Comparison of ENCODE assay signal across 8 cellular contexts in genomic region chr16:19524356-19524865, GRCh38. TPM values are rescaled to one million over a fixed set of nuclear protein-coding genes. Genes with fewer than 3 reads are reported as not detected.
A peak's percentile ranks its signal among the peaks of the same experiment; 100 is the strongest.
DNase-seq lines count a peak whose midpoint lies in the region; ATAC-seq and TF ChIP-seq lines count a peak whose summit lies in the region.

No MANE protein-coding gene starts in this region.

- no peak for TF ChIP-seq POLR2A in gastroesophageal sphincter (IDR thresholded peaks at IDR 0.05)

- WGBS in gastroesophageal sphincter (ENCODE audit: low coverage in 1 of 2), 2 donors: 0 to 4% methylated on average over 3 to 11 of the region's 18 CpGs

- peak overlapping the region; percentile 98 for H2AFZ ChIP-seq in osteoblast (ENCODE audit: low read length)

- no peaks in the 10 kb centered on the region for H3K9me3 ChIP-seq in HAP-1
- H3K9me3 ChIP-seq in gastroesophageal sphincter: no peaks in the 10 kb centered on the region
- no peaks in the 10 kb centered on the region for H3K9me3 ChIP-seq in osteoblast (ENCODE audit: low read depth, low read length)

- in situ Hi-C loops in HAP-1 (cut with MboI; ENCODE audit: low sequenced_read_pairs): loop anchor here (10.0 to 25.0 kb wide), 2 partner anchors 440 to 712 kb away; partner anchors contain the start of gene ARL6IP1

- peaks cover 7% of the 10 kb centered on the region for H4K20me1 ChIP-seq in osteoblast (ENCODE audit: insufficient read depth, low read length)

- H3K4me3 ChIP-seq in AG10803 (ENCODE audit: low read length) (peak overlapping the region; percentile 97), HAP-1 (peak overlapping the region; percentile 94), gastroesophageal sphincter (peak overlapping the region; percentile 89 to 94), osteoblast (ENCODE audit: insufficient read depth, low read length) (peak overlapping the region; percentile 96)

- peaks cover 46% of the 10 kb centered on the region for H3K4me1 ChIP-seq in HAP-1
- peaks cover 10 to 54% (median 25%) of the 10 kb centered on the region in 3 donors for H3K4me1 ChIP-seq in gastroesophageal sphincter
- H3K4me1 ChIP-seq in osteoblast (ENCODE audit: insufficient read depth, low read length): peaks cover 28% of the 10 kb centered on the region

- TF ChIP-seq EP300 in gastroesophageal sphincter (IDR thresholded peaks at IDR 0.05): no peak

- H3K36me3 ChIP-seq in HAP-1 (replicated peaks) (peaks cover 26% of the 10 kb centered on the region), gastroesophageal sphincter (peaks cover 0 to 18% of the 10 kb centered on the region in 2 donors), osteoblast (ENCODE audit: insufficient read depth, low read length) (peaks cover 14% of the 10 kb centered on the region)

- ATAC-seq in gastroesophageal sphincter: no peak
- no peak for ATAC-seq in GM21786 (IDR thresholded peaks at IDR 0.05; ENCODE audit: unreplicated experiment)
- ATAC-seq in HG02623 (IDR thresholded peaks at IDR 0.05; ENCODE audit: unreplicated experiment): no peak

- H3K27ac ChIP-seq in VCaP (peak overlapping the region; percentile 68), gastroesophageal sphincter (peak overlapping the region in 3 of 4 donors; percentile 66 to 87 (median 82)), osteoblast (ENCODE audit: low read depth, low read length) (peak overlapping the region; percentile 69)

- peak overlapping the region; percentile 93 for H3K4me2 ChIP-seq in osteoblast (ENCODE audit: insufficient read depth, low read length)

- H3K27me3 ChIP-seq in HAP-1 (ENCODE audit: low read depth) (no peaks in the 10 kb centered on the region), gastroesophageal sphincter (no peaks in the 10 kb centered on the region), osteoblast (ENCODE audit: insufficient read depth, low read length) (no peaks in the 10 kb centered on the region)

- DNase-seq in AG10803 (ENCODE audit: low read depth) (no peak), HAP-1 (ENCODE audit: low spot score in 2 of 2) (peak; percentile 14 to 16), osteoblast (ENCODE audit: insufficient read length, low spot score, missing footprints) (peak; percentile 71), H4 (ENCODE audit: low spot score) (no peak)

- H3K79me2 ChIP-seq in osteoblast (ENCODE audit: insufficient read depth, low read length): peaks cover 49% of the 10 kb centered on the region

- TF ChIP-seq CTCF in AG10803 (conservative IDR thresholded peaks at IDR 0.05; ENCODE audit: low read length) (no peak), VCaP (conservative IDR thresholded peaks at IDR 0.05) (no peak), gastroesophageal sphincter (IDR thresholded peaks at IDR 0.05) (no peak), osteoblast (IDR thresholded peaks at IDR 0.05; ENCODE audit: extremely low read depth, low read depth, low read length) (no peak)

RNA-seq across cellular contexts. Expression of gene CCP110, which starts 0.7 kb away (rescaled TPM):
- total RNA-seq in gastroesophageal sphincter (10 to 100 TPM; 15.9 to 19.1 (median 17.5) TPM), osteoblast (8.3 and 11.8 TPM in 2 replicates)
- 7.0 and 8.0 TPM in 2 replicates for total RNA-seq in H4 (2014; rRNA removed; shearing (Covaris generic))

RNA-seq across cellular contexts. Expression of gene GDE1, which starts 2.5 kb away (rescaled TPM):
- 100 to 1,000 TPM in 2 of 4 donors, 10 to 100 TPM in 2; 80.9 to 143 (median 108) TPM for total RNA-seq in gastroesophageal sphincter
- 74.3 and 77.1 TPM in 2 replicates for total RNA-seq in osteoblast
- total RNA-seq in H4 (2014; rRNA removed; shearing (Covaris generic)): 87.4 and 87.7 TPM in 2 replicates

RNA-seq across cellular contexts. Expression of gene VPS35L, which starts 31.1 kb away (rescaled TPM):
- total RNA-seq in gastroesophageal sphincter (10 to 100 TPM; 39.0 to 59.6 (median 46.9) TPM), osteoblast (64.8 and 65.7 TPM in 2 replicates)
- 21.5 and 32.9 TPM in 2 replicates for total RNA-seq in H4 (2014; rRNA removed; shearing (Covaris generic))

Comparison
In these comparisons a context has a peak if more than half of its experiments do, and no peak if none do; other contexts are left out.
1. DNase-seq: peak in HAP-1 (2 of 2) and osteoblast (single experiment); none in AG10803 (single experiment) and H4 (single experiment).
2. Peak in every context shown above with its lines, with median percentiles within 50 percentile points of each other: H3K4me3 ChIP-seq and H3K27ac ChIP-seq.